In the genomic region with DNA sequence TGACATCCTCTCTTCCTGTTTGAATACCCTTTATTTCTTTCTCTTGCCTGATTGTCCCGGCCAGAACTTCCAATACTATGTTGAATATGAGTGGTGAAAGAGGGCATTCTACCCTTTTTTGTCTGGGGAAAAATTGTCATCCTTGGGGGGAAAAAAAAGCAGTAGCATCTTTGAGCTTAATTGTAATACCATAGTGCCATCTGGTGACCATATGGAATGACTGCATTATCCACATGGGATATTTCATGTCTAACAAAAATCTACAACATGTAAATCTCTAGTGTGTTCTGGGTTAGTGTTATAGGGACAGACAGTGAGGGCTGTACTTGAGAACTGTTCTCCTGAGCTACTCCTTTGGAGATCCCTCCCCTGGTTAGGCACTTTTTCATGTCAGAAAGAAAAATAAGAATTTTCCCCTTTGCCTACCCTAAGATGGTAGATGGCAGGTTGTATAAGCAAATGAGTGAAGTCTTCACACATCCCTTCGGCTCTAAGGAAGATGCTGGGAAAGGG, we compare ENCODE assay signal across 8 cellular contexts. TPM values are rescaled to one million over a fixed set of nuclear protein-coding genes. Genes with fewer than 3 reads are reported as not detected.
DNase-seq lines count a peak whose midpoint lies in the region; ATAC-seq, FAIRE-seq and TF ChIP-seq lines count a peak whose summit lies in the region.

No MANE protein-coding gene starts in this region.

- H3K4me3 Mint-ChIP-seq in WTC11, result no peak overlapping the region
- H3K4me3 Mint-ChIP-seq in activated T-cell treated with anti-CD3 and anti-CD28 coated beads, Interleukin-2, amount 50 U/mL, for 72 hours, result no peak overlapping the region
- no peak overlapping the region for H3K4me3 Mint-ChIP-seq in activated CD4-positive, alpha-beta T cell treated with anti-CD3 and anti-CD28 coated beads, Interleukin-2, amount 10 ng/mL, durations not matched to agents 24 days and 14 days

- H3K4me1 ChIP-seq in HepG2 (ENCODE audit: insufficient read depth, low read length), result no peaks in the 10 kb centered on the region

- TF ChIP-seq POLR2A in HepG2 (IDR thresholded peaks at IDR 0.05; ENCODE audit: insufficient read depth in 1 of 2, low read depth in 2 of 2, low read length in 2 of 2), result no peak

- TF ChIP-seq RAD21 in HepG2 (CRISPR knock-in tag; IDR thresholded peaks at IDR 0.05), result no peak

- no peak overlapping the region for H2AFZ ChIP-seq in HepG2 (ENCODE audit: low read length)

- no peaks in the 10 kb centered on the region for H3K79me2 ChIP-seq in HepG2 (ENCODE audit: insufficient read depth, low read length)

- CTCF ChIA-PET in WTC11 (lab: Charles Lee), result interaction anchor here (1.0 to 3.3 kb wide), 12 partner anchors 19 to 407 kb away, joined by 3 to 15 read pairs (median 5); no protein-coding TSS in a partner anchor
- CTCF ChIA-PET in HepG2 (lab: Yijun Ruan, JAX; ENCODE audit: low intra/inter-chr PET ratio, low total read pairs), result no interaction called here

- H3K27ac ChIP-seq in C4-2B (no peak overlapping the region), HL-60 (replicated peaks) (no peak overlapping the region), HepG2 (ENCODE audit: extremely low read length, insufficient read depth, low read length) (no peak overlapping the region)

- no peak overlapping the region for H3K27ac Mint-ChIP-seq in WTC11
- H3K27ac Mint-ChIP-seq in activated T-cell treated with anti-CD3 and anti-CD28 coated beads, Interleukin-2, amount 50 U/mL, for 72 hours, result no peak overlapping the region
- H3K27ac Mint-ChIP-seq in activated CD4-positive, alpha-beta T cell treated with anti-CD3 and anti-CD28 coated beads, Interleukin-2, amount 10 ng/mL, durations not matched to agents 24 days and 14 days, result no peak overlapping the region

- 0% methylated on average over 2 of the region's 2 CpGs for WGBS in HepG2 (ENCODE audit: low lambda C conversion rate)

- no peak overlapping the region for H3K9ac ChIP-seq in HepG2 (ENCODE audit: insufficient read depth, low read depth, low read length)

- in situ Hi-C loops in HepG2 (cut with HindIII; ENCODE audit: extremely low pct_ligation_motif_present, low pct_unique_long_range_greater_than_20kb), result no loop called here

- peaks cover 2% of the 10 kb centered on the region for H3K9me3 Mint-ChIP-seq in WTC11
- H3K9me3 Mint-ChIP-seq in activated T-cell treated with anti-CD3 and anti-CD28 coated beads, Interleukin-2, amount 50 U/mL, for 72 hours, result no peaks in the 10 kb centered on the region
- H3K9me3 Mint-ChIP-seq in activated CD4-positive, alpha-beta T cell treated with anti-CD3 and anti-CD28 coated beads, Interleukin-2, amount 10 ng/mL, durations not matched to agents 24 days and 14 days, result no peaks in the 10 kb centered on the region

- no peaks in the 10 kb centered on the region for H4K20me1 ChIP-seq in HepG2 (ENCODE audit: insufficient read depth, low read length)

- BruUV-seq in HepG2 (replicated peaks; lab: Mats Ljungman, UMichigan), result no TSS peak

- DNase-seq in HL-60 (ENCODE audit: low read depth in 1 of 2, low spot score in 1 of 2) (no peak), WTC11 (ENCODE audit: low spot score) (no peak), HepG2 (ENCODE audit: low spot score) (peak; percentile 0), amniotic stem cell (lab: John Stamatoyannopoulos, UW) (no peak)
- DNase-seq in activated T-cell treated with anti-CD3 and anti-CD28 coated beads, Interleukin-2, amount 50 U/mL, for 72 hours, result no peak
- no peak for DNase-seq in activated CD4-positive, alpha-beta T cell treated with anti-CD3 and anti-CD28 coated beads, Interleukin-2, amount 10 ng/mL, durations not matched to agents 24 days and 14 days

- POLR2A ChIA-PET in WTC11 (lab: Charles Lee) (interaction anchor here (0.6 kb wide), 1 partner anchor 147 kb away, joined by 8 read pairs; no protein-coding TSS in a partner anchor), HepG2 (lab: Yijun Ruan, JAX) (no interaction called here)

- no peak overlapping the region for H3K4me3 ChIP-seq in HL-60 (replicated peaks; ENCODE audit: insufficient read depth, low read length)
- H3K4me3 ChIP-seq in HepG2 (replicated peaks in 1 of 3; ENCODE audit: insufficient read depth in 1 of 3, low read depth in 2 of 3, low read length in 3 of 3), result no peak overlapping the region

- intact Hi-C loops in HepG2 (cut with micrococcal nuclease; ENCODE audit: unreplicated experiment), result no loop called here
- intact Hi-C loops in activated CD4-positive, alpha-beta T cell treated with anti-CD3 and anti-CD28 coated beads, Interleukin-2, amount 10 ng/mL, durations not matched to agents 24 days and 14 days (cut with micrococcal nuclease), result loop anchor here (1.0 to 10.0 kb wide), 3 partner anchors 146 to 789 kb away; no protein-coding TSS in a partner anchor

- H3K36me3 Mint-ChIP-seq in WTC11, result no peaks in the 10 kb centered on the region
- H3K36me3 Mint-ChIP-seq in activated T-cell treated with anti-CD3 and anti-CD28 coated beads, Interleukin-2, amount 50 U/mL, for 72 hours (ENCODE audit: insufficient read depth in 2 of 2), result no peaks in the 10 kb centered on the region
- H3K36me3 Mint-ChIP-seq in activated CD4-positive, alpha-beta T cell treated with anti-CD3 and anti-CD28 coated beads, Interleukin-2, amount 10 ng/mL, durations not matched to agents 24 days and 14 days (ENCODE audit: low read depth), result no peaks in the 10 kb centered on the region

- H3K27me3 ChIP-seq in HL-60 (ENCODE audit: insufficient read depth, poor library complexity, severe bottlenecking) (no peaks in the 10 kb centered on the region), HepG2 (ENCODE audit: control insufficient read depth in 1 of 2, insufficient read depth in 2 of 2, low read length in 2 of 2) (no peaks in the 10 kb centered on the region; a peak in 1 of 5 replicates)

- ATAC-seq in WTC11, result no peak
- no peak for ATAC-seq in HepG2
- no peak for ATAC-seq in activated T-cell treated with anti-CD3 and anti-CD28 coated beads, Interleukin-2, amount 50 U/mL, for 72 hours (replicated peaks in 1 of 2)
- ATAC-seq in HG03354 (IDR thresholded peaks at IDR 0.05; ENCODE audit: poor library complexity, severe bottlenecking, unreplicated experiment), result no peak

- no peaks in the 10 kb centered on the region; the same call in none of the 2 replicates for H3K27me3 Mint-ChIP-seq in WTC11 (ENCODE audit: low read depth)
- peaks cover 68% of the 10 kb centered on the region for H3K27me3 Mint-ChIP-seq in activated T-cell treated with anti-CD3 and anti-CD28 coated beads, Interleukin-2, amount 50 U/mL, for 72 hours (ENCODE audit: low read depth)
- no peaks in the 10 kb centered on the region for H3K27me3 Mint-ChIP-seq in activated CD4-positive, alpha-beta T cell treated with anti-CD3 and anti-CD28 coated beads, Interleukin-2, amount 10 ng/mL, durations not matched to agents 24 days and 14 days

- peak; percentile 46 for FAIRE-seq in HepG2 (lab: Jason Lieb, UNC)

- H3K36me3 ChIP-seq in HepG2 (replicated peaks in 1 of 2; ENCODE audit: control insufficient read depth in 1 of 2, insufficient read depth in 2 of 2, low read length in 2 of 2), result no peaks in the 10 kb centered on the region

- H3K9me3 ChIP-seq in HepG2 (ENCODE audit: low read length), result no peaks in the 10 kb centered on the region

- no peaks in the 10 kb centered on the region for H3K4me1 Mint-ChIP-seq in WTC11
- H3K4me1 Mint-ChIP-seq in activated T-cell treated with anti-CD3 and anti-CD28 coated beads, Interleukin-2, amount 50 U/mL, for 72 hours (ENCODE audit: low read depth), result no peaks in the 10 kb centered on the region
- H3K4me1 Mint-ChIP-seq in activated CD4-positive, alpha-beta T cell treated with anti-CD3 and anti-CD28 coated beads, Interleukin-2, amount 10 ng/mL, durations not matched to agents 24 days and 14 days, result no peaks in the 10 kb centered on the region

- no peak overlapping the region for H3K4me2 ChIP-seq in HepG2 (ENCODE audit: low read depth, low read length)

- TF ChIP-seq EP300 in HepG2 (IDR thresholded peaks at IDR 0.05; ENCODE audit: low read depth in 2 of 2, low read length in 2 of 2) (no peak), HepG2 (CRISPR knock-in tag; IDR thresholded peaks at IDR 0.05; ENCODE audit: borderline replicate concordance) (no peak)

- TF ChIP-seq CTCF in C4-2B (conservative IDR thresholded peaks at IDR 0.05) (peak; percentile 54), HL-60 (IDR thresholded peaks at IDR 0.05; ENCODE audit: insufficient read depth, low read length) (peak; percentile 19), WTC11 (IDR thresholded peaks at IDR 0.05) (peak; percentile 26; the same call in 1 of the 2 replicates), HepG2 (CRISPR knock-in tag; IDR thresholded peaks at IDR 0.05) (peak; percentile 51)

TF ChIP-seq in WTC11, 78 proteins besides CTCF, POLR2A, EP300 and RAD21 (continues in another document):
- TF ChIP-seq CREB1 (CRISPR knock-in tag; IDR thresholded peaks at IDR 0.05), result no peak

TF ChIP-seq in HepG2, 621 proteins besides CTCF, POLR2A, EP300 and RAD21 (continues in another document):
- no peak for TF ChIP-seq ZNF550 (CRISPR knock-in tag; IDR thresholded peaks at IDR 0.05; ENCODE audit: borderline replicate concordance)
- TF ChIP-seq STAG1 (CRISPR knock-in tag; IDR thresholded peaks at IDR 0.05), result peak; percentile 34

RNA-seq across cellular contexts. Expression of gene CAPN6, which starts 26.0 kb away (rescaled TPM):
- total RNA-seq in WTC11 (2021), result 3.1 to 4.1 TPM (median 4.0 TPM) in 3 replicates
- total RNA-seq in HepG2 (2016; rRNA removed; fragmentation: Illumina TruSeq; extraction: Trizol), result not detected in 2 replicates
- not detected in 2 replicates for total RNA-seq in HepG2 (2016; cell fraction: cytosol; rRNA removed; fragmentation: Illumina TruSeq; extraction: Trizol; ENCODE audit: low read depth)
- total RNA-seq in HepG2 (2016; cell fraction: insoluble cytoplasmic fraction; rRNA removed; fragmentation: Illumina TruSeq; extraction: Trizol), result not detected in 2 replicates
- not detected in 2 replicates for total RNA-seq in HepG2 (2016; cell fraction: membrane; rRNA removed; fragmentation: Illumina TruSeq; extraction: Trizol)
- not detected in 2 replicates for total RNA-seq in HepG2 (2016; cell fraction: nucleus; rRNA removed; fragmentation: Illumina TruSeq; extraction: Trizol)
- polyA plus RNA-seq in HepG2 (2011; rRNA removed), result 0.01 TPM in 1 of 2 replicates, not detected in the other
- not detected in 2 replicates for polyA plus RNA-seq in HepG2 (2011; cell fraction: cytosol; rRNA removed)
- not detected in 2 replicates for polyA plus RNA-seq in HepG2 (2011; cell fraction: nucleus; rRNA removed)
- not detected in 2 replicates for polyA plus RNA-seq in HepG2 (2012)
- not detected in 2 replicates for polyA plus RNA-seq in HepG2 (2016; cell fraction: cytosol; fragmentation: Illumina TruSeq; extraction: Trizol; ENCODE audit: low read depth)
- polyA plus RNA-seq in HepG2 (2016; cell fraction: insoluble cytoplasmic fraction; fragmentation: Illumina TruSeq; extraction: Trizol; ENCODE audit: low read depth), result not detected in 2 replicates
- not detected in 2 replicates for polyA plus RNA-seq in HepG2 (2016; cell fraction: membrane; fragmentation: Illumina TruSeq; extraction: Trizol; ENCODE audit: low read depth)
- not detected in 2 replicates for polyA plus RNA-seq in HepG2 (2016; cell fraction: nucleus; fragmentation: Illumina TruSeq; extraction: Trizol; ENCODE audit: insufficient read depth, low read depth)
- polyA minus RNA-seq in HepG2 (2011; rRNA and poly(A)+ RNA removed; ENCODE audit: low replicate concordance), result not detected in 2 replicates
- not detected in 2 replicates for polyA minus RNA-seq in HepG2 (2011; cell fraction: cytosol; rRNA and poly(A)+ RNA removed)
- polyA minus RNA-seq in HepG2 (2011; cell fraction: nucleus; rRNA and poly(A)+ RNA removed), result not detected in 2 replicates
- not detected for total RNA-seq in activated T-cell treated with anti-CD3 and anti-CD28 coated beads, Interleukin-2, amount 50 U/mL, for 72 hours
- total RNA-seq in activated CD4-positive, alpha-beta T cell treated with anti-CD3 and anti-CD28 coated beads, Interleukin-2, amount 10 ng/mL, durations not matched to agents 24 days and 14 days, result not detected in 2 replicates
